In genomic region chr17:40582328-40582901, GRCh38 we compare ENCODE assay signal across 8 cellular contexts. TPM values are rescaled to one million over a fixed set of nuclear protein-coding genes. Genes with fewer than 3 reads are reported as not detected.
DNase-seq lines count a peak whose midpoint lies in the region; ATAC-seq and TF ChIP-seq lines count a peak whose summit lies in the region.

No MANE protein-coding gene starts in this region.

- H3K9ac ChIP-seq in skeletal muscle tissue (ENCODE audit: low read depth in 1 of 3, low read length in 3 of 3): no peak overlapping the region

- H3F3A ChIP-seq in DOHH2 (ENCODE audit: control insufficient read depth, insufficient read depth): no peaks in the 10 kb centered on the region

- H3K36me3 ChIP-seq in DOHH2 (ENCODE audit: control insufficient read depth, low read length) (no peaks in the 10 kb centered on the region), skeletal muscle tissue (ENCODE audit: control insufficient read depth in 3 of 3, insufficient read depth in 3 of 3, low read length in 3 of 3) (no peaks in the 10 kb centered on the region)

- peaks cover 2% of the 10 kb centered on the region for H3K36me3 Mint-ChIP-seq in IgD-negative memory B cell
- H3K36me3 Mint-ChIP-seq in central memory CD8-positive, alpha-beta T cell (ENCODE audit: insufficient read depth): peaks cover 4% of the 10 kb centered on the region

- peak overlapping the region; percentile 34; the same call in 1 of the 2 replicates for H3K4me2 ChIP-seq in DOHH2 (ENCODE audit: low read length)

- H3K4me3 Mint-ChIP-seq in IgD-negative memory B cell: peak overlapping the region; percentile 59 to 90 (median 77)
- peak overlapping the region; percentile 64 for H3K4me3 Mint-ChIP-seq in central memory CD8-positive, alpha-beta T cell

- peaks cover 14% of the 10 kb centered on the region for H3K27me3 ChIP-seq in DOHH2 (ENCODE audit: control insufficient read depth, low read length)
- H3K27me3 ChIP-seq in skeletal muscle tissue (ENCODE audit: control insufficient read depth in 3 of 3, insufficient read depth in 3 of 3, low read length in 3 of 3): no peaks in the 10 kb centered on the region

- H3K27me3 Mint-ChIP-seq in IgD-negative memory B cell: peaks cover 3% of the 10 kb centered on the region
- H3K27me3 Mint-ChIP-seq in central memory CD8-positive, alpha-beta T cell: no peaks in the 10 kb centered on the region

- no peaks in the 10 kb centered on the region for H4K20me1 ChIP-seq in DOHH2 (ENCODE audit: control insufficient read depth, insufficient read depth, low read depth, low read length)

- no peak for TF ChIP-seq CTCF in DOHH2 (IDR thresholded peaks at IDR 0.05; ENCODE audit: low read depth, low read length, poor library complexity, severe bottlenecking)

- ATAC-seq in GM21447 (IDR thresholded peaks at IDR 0.05; ENCODE audit: unreplicated experiment): peak; percentile 93
- peak; percentile 96 for ATAC-seq in central memory CD8-positive, alpha-beta T cell (replicated peaks; ENCODE audit: extremely low read depth, poor library complexity, severe bottlenecking)

- no peaks in the 10 kb centered on the region for H3K79me2 ChIP-seq in DOHH2 (ENCODE audit: control insufficient read depth, low read length)

- H3K9me3 Mint-ChIP-seq in IgD-negative memory B cell: peaks cover 2 to 8% (median 8%) of the 10 kb centered on the region in 3 donors
- peaks cover 6% of the 10 kb centered on the region for H3K9me3 Mint-ChIP-seq in central memory CD8-positive, alpha-beta T cell

- DNase-seq in SKM-1 (lab: John Stamatoyannopoulos, UW; ENCODE audit: unreplicated experiment) (peak; percentile 70), RKO (ENCODE audit: low spot score) (no peak), NCI-H2227 treated with DMSO at 0.1 percent for 48 hours (lab: John Stamatoyannopoulos, UW) (no peak)
- peak in 1 of 2 donors; percentile 54 for DNase-seq in central memory CD8-positive, alpha-beta T cell (ENCODE audit: low spot score in 2 of 2)

- H3K4me1 Mint-ChIP-seq in IgD-negative memory B cell: peaks cover 37 to 65% (median 45%) of the 10 kb centered on the region in 3 donors
- peaks cover 61% of the 10 kb centered on the region for H3K4me1 Mint-ChIP-seq in central memory CD8-positive, alpha-beta T cell

- H3K4me1 ChIP-seq in DOHH2 (ENCODE audit: control insufficient read depth, low read length): peaks cover 8% of the 10 kb centered on the region
- H3K4me1 ChIP-seq in skeletal muscle tissue (ENCODE audit: control insufficient read depth in 3 of 3, insufficient read depth in 3 of 3, low read length in 3 of 3): peaks cover 5 to 11% (median 6%) of the 10 kb centered on the region in 3 donors

- no peaks in the 10 kb centered on the region; the same call in 1 of the 2 replicates for H3K9me3 ChIP-seq in DOHH2 (ENCODE audit: control insufficient read depth, insufficient read depth, low read length)
- H3K9me3 ChIP-seq in skeletal muscle tissue (ENCODE audit: control insufficient read depth in 3 of 3, low read length in 3 of 3): no peaks in the 10 kb centered on the region

- H3K9me2 ChIP-seq in DOHH2 (replicated peaks; ENCODE audit: control insufficient read depth, low read length): no peaks in the 10 kb centered on the region

- H3K27ac ChIP-seq in DOHH2 (ENCODE audit: low read depth, low read length): no peak overlapping the region
- H3K27ac ChIP-seq in skeletal muscle tissue (ENCODE audit: low read depth, low read length): peak overlapping the region; percentile 50

- peak overlapping the region; percentile 55 to 95 (median 93) for H3K27ac Mint-ChIP-seq in IgD-negative memory B cell
- peak overlapping the region; percentile 89 for H3K27ac Mint-ChIP-seq in central memory CD8-positive, alpha-beta T cell (ENCODE audit: low read depth)

- no peak overlapping the region for H3K4me3 ChIP-seq in DOHH2 (ENCODE audit: low read length)
- H3K4me3 ChIP-seq in skeletal muscle tissue (ENCODE audit: low read length in 3 of 3): no peak overlapping the region

RNA-seq across cellular contexts. Expression of gene CCR7, which starts 17.1 kb away (rescaled TPM):
- 257 TPM for polyA plus RNA-seq in IgD-negative memory B cell
- 1.0 TPM for total RNA-seq in skeletal muscle tissue
